8 cellular contexts compared by ENCODE assay signal in genomic region chr15:84658080-84658787, GRCh38. TPM values are rescaled to one million over a fixed set of nuclear protein-coding genes. Genes with fewer than 3 reads are reported as not detected.
DNase-seq lines count a peak whose midpoint lies in the region; ATAC-seq, FAIRE-seq and TF ChIP-seq lines count a peak whose summit lies in the region.

Gene NMB, minus strand, starts transcription at chr15:84658199. Its CDS starts 47 bp downstream, at chr15:84658152.

- no peaks in the 10 kb centered on the region for H3K9me2 ChIP-seq in hepatocyte (replicated peaks; ENCODE audit: insufficient read depth)

- WGBS in hepatocyte (ENCODE audit: low lambda C conversion rate, missing lambda C conversion rate): 3% methylated on average over 32 of the region's 61 CpGs

- H3K27ac ChIP-seq in ascending aorta: peak within 1 kb of the TSS; percentile 86 to 91
- peak within 1 kb of the TSS; percentile 87 for H3K27ac ChIP-seq in hepatocyte

- H3K4me1 Mint-ChIP-seq in T-helper 2 cell treated with Interferon-gamma antibody and Interleukin-4, amounts not matched to agents 5 μg/mL and 100 μg/mL, for 36 hours (ENCODE audit: low read depth): peaks cover 19% of the 10 kb centered on the region

- H3K4me3 ChIP-seq in ascending aorta (peak within 1 kb of the TSS; percentile 69 to 75), hepatocyte (peak within 1 kb of the TSS; percentile 62), retinal pigment epithelial cell (ENCODE audit: low read length) (peak within 1 kb of the TSS; percentile 53)

- H4K20me1 ChIP-seq in hepatocyte (ENCODE audit: insufficient read depth, poor library complexity, severe bottlenecking): no peaks in the 10 kb centered on the region

- H3K9me3 ChIP-seq in ascending aorta (no peaks in the 10 kb centered on the region), hepatocyte (ENCODE audit: low read depth) (no peaks in the 10 kb centered on the region)

- H3K79me2 ChIP-seq in hepatocyte: peaks cover 6% of the 10 kb centered on the region

- H3K9me3 Mint-ChIP-seq in T-helper 2 cell treated with Interferon-gamma antibody and Interleukin-4, amounts not matched to agents 5 μg/mL and 100 μg/mL, for 36 hours: no peaks in the 10 kb centered on the region

- peak; percentile 65 for ATAC-seq in HG02763 (IDR thresholded peaks at IDR 0.05; ENCODE audit: unreplicated experiment)

- TF ChIP-seq CTCF in ascending aorta (IDR thresholded peaks at IDR 0.05): peak; percentile 76 to 83 (median 81)
- TF ChIP-seq CTCF in hepatocyte (IDR thresholded peaks at IDR 0.05; ENCODE audit: poor library complexity): peak; percentile 72
- peak; percentile 35 for TF ChIP-seq CTCF in retinal pigment epithelial cell (conservative IDR thresholded peaks at IDR 0.05; ENCODE audit: low read depth, low read length)

- no peaks in the 10 kb centered on the region for H3K27me3 ChIP-seq in ascending aorta
- no peaks in the 10 kb centered on the region for H3K27me3 ChIP-seq in hepatocyte

- H3K4me1 ChIP-seq in ascending aorta (peaks cover 2 to 24% of the 10 kb centered on the region in 2 donors), hepatocyte (ENCODE audit: insufficient read depth) (peaks cover 5% of the 10 kb centered on the region)

- TF ChIP-seq POLR2A in GM12892 (IDR thresholded peaks at IDR 0.05; ENCODE audit: low read depth, low read length) (peak; percentile 67), H54 (IDR thresholded peaks at IDR 0.05; ENCODE audit: low read depth, low read length) (no peak)

- no peaks in the 10 kb centered on the region for H3K36me3 ChIP-seq in ascending aorta
- H3K36me3 ChIP-seq in hepatocyte (replicated peaks; ENCODE audit: insufficient read depth, low read depth): no peaks in the 10 kb centered on the region

- H2AFZ ChIP-seq in hepatocyte: peak within 1 kb of the TSS; percentile 76

- H3K4me2 ChIP-seq in hepatocyte: peak within 1 kb of the TSS; percentile 91

- H3K36me3 Mint-ChIP-seq in T-helper 2 cell treated with Interferon-gamma antibody and Interleukin-4, amounts not matched to agents 5 μg/mL and 100 μg/mL, for 36 hours (ENCODE audit: low read depth): peaks cover 7% of the 10 kb centered on the region

- H3K27ac Mint-ChIP-seq in T-helper 2 cell treated with Interferon-gamma antibody and Interleukin-4, amounts not matched to agents 5 μg/mL and 100 μg/mL, for 36 hours: peak within 1 kb of the TSS; percentile 81

- H3K4me3 Mint-ChIP-seq in T-helper 2 cell treated with Interferon-gamma antibody and Interleukin-4, amounts not matched to agents 5 μg/mL and 100 μg/mL, for 36 hours: peak within 1 kb of the TSS; percentile 78

- DNase-seq in GM12892 (ENCODE audit: insufficient read length): peak; percentile 84
- peak; percentile 77 for DNase-seq in NCI-H1436 (lab: John Stamatoyannopoulos, UW)
- DNase-seq in T-helper 2 cell treated with Interferon-gamma antibody and Interleukin-4, amounts not matched to agents 5 μg/mL and 100 μg/mL, for 36 hours (ENCODE audit: low spot score): peak; percentile 80
- peak; percentile 50 to 90 for DNase-seq in ascending aorta (ENCODE audit: low spot score in 2 of 2)
- DNase-seq in hepatocyte (ENCODE audit: low spot score): peak; percentile 94
- DNase-seq in retinal pigment epithelial cell (ENCODE audit: low read depth): peak; percentile 50
- DNase-seq in H54 (ENCODE audit: insufficient read length, low spot score): no peak

- FAIRE-seq in GM12892 (lab: Jason Lieb, UNC): peak; percentile 61
- FAIRE-seq in H54 (lab: Jason Lieb, UNC): no peak

- no peaks in the 10 kb centered on the region for H3K27me3 Mint-ChIP-seq in T-helper 2 cell treated with Interferon-gamma antibody and Interleukin-4, amounts not matched to agents 5 μg/mL and 100 μg/mL, for 36 hours (ENCODE audit: low read depth)

- intact Hi-C loops in ascending aorta (cut with DNase I): loop anchor here (1.0 to 5.0 kb wide), 5 partner anchors 58 to 324 kb away; partner anchors contain the start of genes PDE8A, SEC11A and ZNF592

RNA-seq across cellular contexts. Expression of gene NMB, which starts in this region (rescaled TPM):
- 1.8 TPM for polyA plus RNA-seq in GM12892 (2012; ENCODE audit: missing spikeins)
- total RNA-seq in ascending aorta (18.8 TPM), hepatocyte (3.8 and 12.8 TPM in 2 replicates)
- 15.4 and 15.5 TPM in 2 replicates for polyA plus RNA-seq in hepatocyte
